Comparison of ENCODE assay signal across 15 cellular contexts in the genomic region with DNA sequence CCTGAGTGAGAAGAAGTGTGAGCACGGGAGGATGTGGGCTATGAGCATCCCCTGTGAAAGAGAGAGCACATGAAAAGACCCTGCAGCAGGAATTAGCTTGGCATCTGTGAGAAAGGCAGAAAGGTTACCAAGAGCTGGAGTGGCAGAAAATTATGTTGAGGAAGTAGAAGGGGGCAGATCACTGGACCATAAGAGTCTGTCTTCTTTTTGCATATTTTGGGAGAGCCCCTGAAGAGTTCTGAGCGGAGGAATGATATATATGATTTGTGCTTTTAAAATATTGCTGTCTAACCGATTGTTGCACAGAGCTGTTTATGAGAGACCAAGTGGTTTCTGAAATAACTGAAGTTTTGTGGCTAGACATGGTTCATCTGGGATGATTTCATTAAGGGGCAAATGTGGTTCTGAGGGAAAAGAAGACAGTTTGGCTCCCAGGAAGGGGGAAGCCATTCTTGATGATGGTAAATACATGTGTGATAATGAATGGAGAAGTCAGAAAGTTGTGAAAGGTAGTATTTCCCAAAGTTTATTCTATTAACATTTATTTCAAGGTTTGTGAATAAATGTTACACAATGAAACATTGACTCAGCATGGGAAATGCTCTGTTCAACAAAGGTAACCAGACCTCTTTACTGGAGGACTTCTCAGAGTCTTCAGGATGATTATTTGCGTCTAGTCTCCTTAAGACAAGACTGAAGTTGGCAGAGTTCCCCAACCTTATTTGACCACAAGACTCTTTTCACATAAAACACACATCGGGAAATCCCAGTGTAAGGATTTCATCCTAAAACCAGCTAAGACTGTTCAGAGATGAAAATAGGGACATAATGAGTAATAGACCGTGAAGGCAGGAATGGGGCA. TPM values are rescaled to one million over a fixed set of nuclear protein-coding genes. Genes with fewer than 3 reads are reported as not detected.
DNase-seq lines count a peak whose midpoint lies in the region; ATAC-seq, FAIRE-seq and TF ChIP-seq lines count a peak whose summit lies in the region.
"Had no signal": no experiment of that assay in that cellular context is flagged by ENCODE, and none has a peak within 500 bp of the region (broad histone marks: within the 10 kb centered on the region; RNA-seq: fewer than 3 reads in every experiment).

No MANE protein-coding gene starts in this region.

- no peaks in the 10 kb centered on the region for H3K27me3 Mint-ChIP-seq in glutamatergic neuron (ENCODE audit: unreplicated experiment)

- no peak for FAIRE-seq in frontal cortex (lab: Jason Lieb, UNC)
- FAIRE-seq: endometrium had no signal

- no peaks in the 10 kb centered on the region for H3K36me3 ChIP-seq in ACC112 (ENCODE audit: insufficient read depth, low read length)
- no peaks in the 10 kb centered on the region for H3K36me3 ChIP-seq in vagina

- no peaks in the 10 kb centered on the region for H3K9me3 ChIP-seq in vagina

- H3K4me3 ChIP-seq in ACC112 (ENCODE audit: low read depth, low read length), result no peak overlapping the region
- H3K4me3 ChIP-seq in vagina, result no peak overlapping the region

- H3K9me3 Mint-ChIP-seq in glutamatergic neuron (ENCODE audit: unreplicated experiment), result no peaks in the 10 kb centered on the region
- H3K9me3 Mint-ChIP-seq: stimulated activated effector memory CD8-positive, alpha-beta T cell treated with anti-CD3 and anti-CD28 coated beads, Interleukin-12 subunit alpha, Interleukin-12 subunit beta, amount 100 ng/mL, for 72 hours; T-helper 2 cell treated with Interferon-gamma antibody and Interleukin-4, amounts not matched to agents 5 μg/mL and 100 μg/mL, for 36 hours had no signal

- peak; percentile 66 to 77 for DNase-seq in NOMO-1 (lab: John Stamatoyannopoulos, UW; ENCODE audit: unreplicated experiment in 2 of 2)
- peak; percentile 70 for DNase-seq in epithelial cell of prostate (ENCODE audit: low read depth, low spot score)
- no peak for DNase-seq in frontal cortex (ENCODE audit: low spot score in 2 of 2)
- no peak for DNase-seq in glutamatergic neuron
- DNase-seq in vagina (ENCODE audit: extremely low spot score in 2 of 2), result no peak
- DNase-seq: ACHN; NCI-H1436; stimulated activated CD4-positive, alpha-beta T cell treated with anti-CD3 and anti-CD28 coated beads, Interleukin-15, amount 100 ng/mL, for 24 hours had no signal

- no peaks in the 10 kb centered on the region for H3K27me3 ChIP-seq in ACC112 (ENCODE audit: insufficient read depth, low read length)
- no peaks in the 10 kb centered on the region for H3K27me3 ChIP-seq in vagina

- TF ChIP-seq CTCF in glutamatergic neuron (IDR thresholded peaks at IDR 0.05; ENCODE audit: partially characterized antibody, unreplicated experiment), result no peak
- no peak for TF ChIP-seq CTCF in vagina (IDR thresholded peaks at IDR 0.05)

- intact Hi-C loops in vagina (cut with DNase I), result no loop called here

- no peaks in the 10 kb centered on the region for H3K79me2 ChIP-seq in ACC112 (ENCODE audit: control insufficient read depth, insufficient read depth, low read length, unreplicated experiment)

- H3K4me3 Mint-ChIP-seq in glutamatergic neuron (ENCODE audit: unreplicated experiment), result no peak overlapping the region
- H3K4me3 Mint-ChIP-seq: stimulated activated effector memory CD8-positive, alpha-beta T cell treated with anti-CD3 and anti-CD28 coated beads, Interleukin-12 subunit alpha, Interleukin-12 subunit beta, amount 100 ng/mL, for 72 hours; T-helper 2 cell treated with Interferon-gamma antibody and Interleukin-4, amounts not matched to agents 5 μg/mL and 100 μg/mL, for 36 hours had no signal

- no peak overlapping the region for H3K27ac Mint-ChIP-seq in glutamatergic neuron (ENCODE audit: unreplicated experiment)
- H3K27ac Mint-ChIP-seq: stimulated activated effector memory CD8-positive, alpha-beta T cell treated with anti-CD3 and anti-CD28 coated beads, Interleukin-12 subunit alpha, Interleukin-12 subunit beta, amount 100 ng/mL, for 72 hours; T-helper 2 cell treated with Interferon-gamma antibody and Interleukin-4, amounts not matched to agents 5 μg/mL and 100 μg/mL, for 36 hours had no signal

- H2AFZ ChIP-seq in ACC112 (ENCODE audit: low read length, unreplicated experiment), result no peak overlapping the region

- peak; percentile 34 for ATAC-seq in GM21576 (IDR thresholded peaks at IDR 0.05; ENCODE audit: unreplicated experiment)
- ATAC-seq in esophagus mucosa, result no peak
- ATAC-seq: stimulated activated effector memory CD8-positive, alpha-beta T cell treated with anti-CD3 and anti-CD28 coated beads, Interleukin-12 subunit alpha, Interleukin-12 subunit beta, amount 100 ng/mL, for 72 hours had no signal

- TF ChIP-seq POLR2A in vagina (IDR thresholded peaks at IDR 0.05), result no peak

- no peaks in the 10 kb centered on the region for H3K4me1 Mint-ChIP-seq in glutamatergic neuron (ENCODE audit: low read depth, unreplicated experiment)

- H3K4me1 ChIP-seq in ACC112 (ENCODE audit: control insufficient read depth, insufficient read depth, low read length, unreplicated experiment) (peaks cover 42% of the 10 kb centered on the region), vagina (no peaks in the 10 kb centered on the region)

- H3K36me3 Mint-ChIP-seq in glutamatergic neuron (ENCODE audit: unreplicated experiment), result no peaks in the 10 kb centered on the region

- H3K27ac ChIP-seq in ACC112 (ENCODE audit: low read depth, low read length) (peak overlapping the region; percentile 38), epithelial cell of prostate (peak overlapping the region; percentile 3), vagina (no peak overlapping the region)

RNA-seq across cellular contexts. Expression of gene ADRB2, which starts 31.5 kb away (rescaled TPM):
- total RNA-seq in frontal cortex, result 0.82 TPM
- not detected for total RNA-seq in glutamatergic neuron (ENCODE audit: unreplicated experiment)
- 43.2 TPM for total RNA-seq in vagina
- 2.8 TPM for total RNA-seq in esophagus mucosa
- total RNA-seq: G401 had no signal

Comparison
In these comparisons a context has a peak if more than half of its experiments do, and no peak if none do; other contexts are left out.
1. DNase-seq: peak in NOMO-1 (2 of 2) and epithelial cell of prostate (single experiment); none in frontal cortex (0 of 2), glutamatergic neuron (single experiment) and vagina (0 of 2).
2. RNA of gene ADRB2, which starts 31.5 kb away (total RNA-seq): 43.2 TPM in vagina (single experiment); 2.8 TPM in esophagus mucosa (single experiment), 0.82 TPM in frontal cortex (single experiment) and not detected in glutamatergic neuron (single experiment); every median in the first group is over 10 times any median in the second.